In the genomic region with DNA sequence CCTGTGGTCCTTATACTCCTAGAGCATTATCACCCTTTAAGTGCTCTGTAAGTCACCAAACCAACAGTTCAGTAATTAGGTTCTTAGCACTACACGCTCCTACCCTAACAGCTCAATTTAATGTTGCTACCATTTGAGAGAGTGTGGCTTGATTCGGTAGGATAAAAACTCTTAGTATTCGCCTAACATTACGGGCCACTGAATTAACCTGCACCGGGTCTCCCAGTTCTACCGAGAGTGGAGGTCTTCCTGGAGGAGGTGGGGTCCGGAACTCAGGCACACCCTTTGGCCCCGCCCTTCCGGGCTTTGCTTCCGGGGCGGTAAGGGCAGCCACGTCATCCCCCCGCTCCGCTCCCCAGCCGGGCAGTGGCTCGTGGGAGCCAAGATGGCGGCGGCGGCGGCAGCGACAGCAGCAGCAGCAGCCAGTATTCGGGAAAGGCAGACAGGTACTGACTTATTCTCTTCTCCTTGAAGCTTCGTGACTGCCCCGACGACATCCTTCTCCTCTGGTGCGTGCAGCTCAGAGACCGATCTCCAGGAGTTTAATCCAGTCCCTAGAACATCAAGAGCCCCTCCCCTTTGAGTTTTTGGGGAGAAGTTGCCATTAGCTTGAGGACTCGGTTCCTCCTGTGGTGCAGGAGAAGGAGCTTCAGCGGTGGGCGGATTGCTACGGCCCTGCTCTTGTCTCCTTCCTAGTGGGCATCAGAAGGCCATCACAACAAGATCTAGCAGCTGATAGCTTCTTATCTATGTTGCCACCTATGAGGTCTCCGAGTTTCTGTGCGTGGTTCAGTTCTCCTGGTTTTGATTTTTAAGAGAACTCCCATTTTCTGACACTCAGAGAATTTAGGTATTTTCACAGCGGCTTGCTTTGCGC, we compare ENCODE assay signal across 1 cellular context.
TF ChIP-seq lines count a peak whose summit lies in the region.

A gene with protein sequence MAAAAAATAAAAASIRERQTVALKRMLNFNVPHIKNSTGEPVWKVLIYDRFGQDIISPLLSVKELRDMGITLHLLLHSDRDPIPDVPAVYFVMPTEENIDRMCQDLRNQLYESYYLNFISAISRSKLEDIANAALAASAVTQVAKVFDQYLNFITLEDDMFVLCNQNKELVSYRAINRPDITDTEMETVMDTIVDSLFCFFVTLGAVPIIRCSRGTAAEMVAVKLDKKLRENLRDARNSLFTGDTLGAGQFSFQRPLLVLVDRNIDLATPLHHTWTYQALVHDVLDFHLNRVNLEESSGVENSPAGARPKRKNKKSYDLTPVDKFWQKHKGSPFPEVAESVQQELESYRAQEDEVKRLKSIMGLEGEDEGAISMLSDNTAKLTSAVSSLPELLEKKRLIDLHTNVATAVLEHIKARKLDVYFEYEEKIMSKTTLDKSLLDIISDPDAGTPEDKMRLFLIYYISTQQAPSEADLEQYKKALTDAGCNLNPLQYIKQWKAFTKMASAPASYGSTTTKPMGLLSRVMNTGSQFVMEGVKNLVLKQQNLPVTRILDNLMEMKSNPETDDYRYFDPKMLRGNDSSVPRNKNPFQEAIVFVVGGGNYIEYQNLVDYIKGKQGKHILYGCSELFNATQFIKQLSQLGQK (plus strand): TSS at position 366 of the 877 bp plus-strand sequence. CDS start 20 bp downstream, at position 386.

TF ChIP-seq in HepG2, 621 proteins besides CTCF, POLR2A, EP300 and RAD21 (continued from another document and continues in another):
- TF ChIP-seq, protein P1, sequence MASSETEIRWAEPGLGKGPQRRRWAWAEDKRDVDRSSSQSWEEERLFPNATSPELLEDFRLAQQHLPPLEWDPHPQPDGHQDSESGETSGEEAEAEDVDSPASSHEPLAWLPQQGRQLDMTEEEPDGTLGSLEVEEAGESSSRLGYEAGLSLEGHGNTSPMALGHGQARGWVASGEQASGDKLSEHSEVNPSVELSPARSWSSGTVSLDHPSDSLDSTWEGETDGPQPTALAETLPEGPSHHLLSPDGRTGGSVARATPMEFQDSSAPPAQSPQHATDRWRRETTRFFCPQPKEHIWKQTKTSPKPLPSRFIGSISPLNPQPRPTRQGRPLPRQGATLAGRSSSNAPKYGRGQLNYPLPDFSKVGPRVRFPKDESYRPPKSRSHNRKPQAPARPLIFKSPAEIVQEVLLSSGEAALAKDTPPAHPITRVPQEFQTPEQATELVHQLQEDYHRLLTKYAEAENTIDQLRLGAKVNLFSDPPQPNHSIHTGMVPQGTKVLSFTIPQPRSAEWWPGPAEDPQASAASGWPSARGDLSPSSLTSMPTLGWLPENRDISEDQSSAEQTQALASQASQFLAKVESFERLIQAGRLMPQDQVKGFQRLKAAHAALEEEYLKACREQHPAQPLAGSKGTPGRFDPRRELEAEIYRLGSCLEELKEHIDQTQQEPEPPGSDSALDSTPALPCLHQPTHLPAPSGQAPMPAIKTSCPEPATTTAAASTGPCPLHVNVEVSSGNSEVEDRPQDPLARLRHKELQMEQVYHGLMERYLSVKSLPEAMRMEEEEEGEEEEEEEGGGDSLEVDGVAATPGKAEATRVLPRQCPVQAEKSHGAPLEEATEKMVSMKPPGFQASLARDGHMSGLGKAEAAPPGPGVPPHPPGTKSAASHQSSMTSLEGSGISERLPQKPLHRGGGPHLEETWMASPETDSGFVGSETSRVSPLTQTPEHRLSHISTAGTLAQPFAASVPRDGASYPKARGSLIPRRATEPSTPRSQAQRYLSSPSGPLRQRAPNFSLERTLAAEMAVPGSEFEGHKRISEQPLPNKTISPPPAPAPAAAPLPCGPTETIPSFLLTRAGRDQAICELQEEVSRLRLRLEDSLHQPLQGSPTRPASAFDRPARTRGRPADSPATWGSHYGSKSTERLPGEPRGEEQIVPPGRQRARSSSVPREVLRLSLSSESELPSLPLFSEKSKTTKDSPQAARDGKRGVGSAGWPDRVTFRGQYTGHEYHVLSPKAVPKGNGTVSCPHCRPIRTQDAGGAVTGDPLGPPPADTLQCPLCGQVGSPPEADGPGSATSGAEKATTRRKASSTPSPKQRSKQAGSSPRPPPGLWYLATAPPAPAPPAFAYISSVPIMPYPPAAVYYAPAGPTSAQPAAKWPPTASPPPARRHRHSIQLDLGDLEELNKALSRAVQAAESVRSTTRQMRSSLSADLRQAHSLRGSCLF (CRISPR knock-in tag; IDR thresholded peaks at IDR 0.05; ENCODE audit: borderline replicate concordance) = no peak
- TF ChIP-seq SNRNP70 (IDR thresholded peaks at IDR 0.05; ENCODE audit: low read depth, low read length) (no peak), ZNF121 (CRISPR knock-in tag; IDR thresholded peaks at IDR 0.05) (peak; percentile 79), ZNF17 (CRISPR knock-in tag; IDR thresholded peaks at IDR 0.05) (no peak), BRCA1 (CRISPR knock-in tag; IDR thresholded peaks at IDR 0.05) (peak; percentile 97; the same call in 1 of the 2 replicates), KMT2A (CRISPR knock-in tag; IDR thresholded peaks at IDR 0.05) (peak; percentile 100), KDM4B (CRISPR knock-in tag; IDR thresholded peaks at IDR 0.05) (peak; percentile 99), ZNF350 (CRISPR knock-in tag; IDR thresholded peaks at IDR 0.05; ENCODE audit: borderline replicate concordance, low read depth) (peak; percentile 100), CHCHD3 (CRISPR knock-in tag; IDR thresholded peaks at IDR 0.05) (peak; percentile 97), MXI1 (IDR thresholded peaks at IDR 0.05; ENCODE audit: borderline replicate concordance, low read depth, low read length) (peak; percentile 91; the same call in 2 of the 3 replicates), ZNF616 (CRISPR knock-in tag; IDR thresholded peaks at IDR 0.05; ENCODE audit: low read depth) (peak; percentile 90), ZEB1 (IDR thresholded peaks at IDR 0.05; ENCODE audit: insufficient replicate concordance, low read depth) (peak; percentile 92), REL (CRISPR knock-in tag; conservative IDR thresholded peaks at IDR 0.05) (peak; percentile 99), ZNF546 (CRISPR knock-in tag; conservative IDR thresholded peaks at IDR 0.05) (peak; percentile 89; the same call in 1 of the 2 replicates), ZNF775 (CRISPR knock-in tag; IDR thresholded peaks at IDR 0.05; ENCODE audit: borderline replicate concordance) (peak; percentile 98), ZNF713 (CRISPR knock-in tag; IDR thresholded peaks at IDR 0.05) (peak; percentile 99), PRPF4 (IDR thresholded peaks at IDR 0.05; ENCODE audit: low read depth, low read length, poor library complexity, severe bottlenecking) (no peak), TEAD2 (CRISPR knock-in tag; IDR thresholded peaks at IDR 0.05) (peak; percentile 68; the same call in 1 of the 2 replicates), ZNF256 (CRISPR knock-in tag; conservative IDR thresholded peaks at IDR 0.05) (peak; percentile 93), ZFX (CRISPR knock-in tag; IDR thresholded peaks at IDR 0.05; ENCODE audit: low read depth) (peak; percentile 76), ZFP90 (CRISPR knock-in tag; IDR thresholded peaks at IDR 0.05; ENCODE audit: borderline replicate concordance) (peak; percentile 97), TBP (CRISPR knock-in tag; IDR thresholded peaks at IDR 0.05) (peak; percentile 96; the same call in 1 of the 2 replicates), ZFP62 (CRISPR knock-in tag; IDR thresholded peaks at IDR 0.05) (peak; percentile 49; the same call in 1 of the 2 replicates)
- TF ChIP-seq, protein P2, sequence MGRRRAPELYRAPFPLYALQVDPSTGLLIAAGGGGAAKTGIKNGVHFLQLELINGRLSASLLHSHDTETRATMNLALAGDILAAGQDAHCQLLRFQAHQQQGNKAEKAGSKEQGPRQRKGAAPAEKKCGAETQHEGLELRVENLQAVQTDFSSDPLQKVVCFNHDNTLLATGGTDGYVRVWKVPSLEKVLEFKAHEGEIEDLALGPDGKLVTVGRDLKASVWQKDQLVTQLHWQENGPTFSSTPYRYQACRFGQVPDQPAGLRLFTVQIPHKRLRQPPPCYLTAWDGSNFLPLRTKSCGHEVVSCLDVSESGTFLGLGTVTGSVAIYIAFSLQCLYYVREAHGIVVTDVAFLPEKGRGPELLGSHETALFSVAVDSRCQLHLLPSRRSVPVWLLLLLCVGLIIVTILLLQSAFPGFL (CRISPR knock-in tag; IDR thresholded peaks at IDR 0.05) = no peak; the same call in 1 of the 2 replicates
- TF ChIP-seq, protein P3, sequence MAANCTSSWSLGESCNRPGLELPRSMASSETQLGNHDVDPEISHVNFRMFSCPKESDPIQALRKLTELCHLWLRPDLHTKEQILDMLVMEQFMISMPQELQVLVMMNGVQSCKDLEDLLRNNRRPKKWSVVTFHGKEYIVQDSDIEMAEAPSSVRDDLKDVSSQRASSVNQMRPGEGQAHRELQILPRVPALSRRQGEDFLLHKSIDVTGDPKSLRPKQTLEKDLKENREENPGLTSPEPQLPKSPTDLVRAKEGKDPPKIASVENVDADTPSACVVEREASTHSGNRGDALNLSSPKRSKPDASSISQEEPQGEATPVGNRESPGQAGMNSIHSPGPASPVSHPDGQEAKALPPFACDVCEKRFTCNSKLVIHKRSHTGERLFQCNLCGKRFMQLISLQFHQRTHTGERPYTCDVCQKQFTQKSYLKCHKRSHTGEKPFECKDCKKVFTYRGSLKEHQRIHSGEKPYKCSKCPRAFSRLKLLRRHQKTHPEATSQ (CRISPR knock-in tag; IDR thresholded peaks at IDR 0.05; ENCODE audit: borderline replicate concordance) = peak; percentile 94; the same call in 1 of the 2 replicates
- TF ChIP-seq, protein P4, sequence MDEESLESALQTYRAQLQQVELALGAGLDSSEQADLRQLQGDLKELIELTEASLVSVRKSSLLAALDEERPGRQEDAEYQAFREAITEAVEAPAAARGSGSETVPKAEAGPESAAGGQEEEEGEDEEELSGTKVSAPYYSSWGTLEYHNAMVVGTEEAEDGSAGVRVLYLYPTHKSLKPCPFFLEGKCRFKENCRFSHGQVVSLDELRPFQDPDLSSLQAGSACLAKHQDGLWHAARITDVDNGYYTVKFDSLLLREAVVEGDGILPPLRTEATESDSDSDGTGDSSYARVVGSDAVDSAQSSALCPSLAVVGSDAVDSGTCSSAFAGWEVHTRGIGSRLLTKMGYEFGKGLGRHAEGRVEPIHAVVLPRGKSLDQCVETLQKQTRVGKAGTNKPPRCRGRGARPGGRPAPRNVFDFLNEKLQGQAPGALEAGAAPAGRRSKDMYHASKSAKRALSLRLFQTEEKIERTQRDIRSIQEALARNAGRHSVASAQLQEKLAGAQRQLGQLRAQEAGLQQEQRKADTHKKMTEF (CRISPR knock-in tag; IDR thresholded peaks at IDR 0.05) = peak; percentile 100
- TF ChIP-seq, protein P5, sequence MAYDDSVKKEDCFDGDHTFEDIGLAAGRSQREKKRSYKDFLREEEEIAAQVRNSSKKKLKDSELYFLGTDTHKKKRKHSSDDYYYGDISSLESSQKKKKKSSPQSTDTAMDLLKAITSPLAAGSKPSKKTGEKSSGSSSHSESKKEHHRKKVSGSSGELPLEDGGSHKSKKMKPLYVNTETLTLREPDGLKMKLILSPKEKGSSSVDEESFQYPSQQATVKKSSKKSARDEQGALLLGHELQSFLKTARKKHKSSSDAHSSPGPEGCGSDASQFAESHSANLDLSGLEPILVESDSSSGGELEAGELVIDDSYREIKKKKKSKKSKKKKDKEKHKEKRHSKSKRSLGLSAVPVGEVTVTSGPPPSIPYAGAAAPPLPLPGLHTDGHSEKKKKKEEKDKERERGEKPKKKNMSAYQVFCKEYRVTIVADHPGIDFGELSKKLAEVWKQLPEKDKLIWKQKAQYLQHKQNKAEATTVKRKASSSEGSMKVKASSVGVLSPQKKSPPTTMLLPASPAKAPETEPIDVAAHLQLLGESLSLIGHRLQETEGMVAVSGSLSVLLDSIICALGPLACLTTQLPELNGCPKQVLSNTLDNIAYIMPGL (CRISPR knock-in tag; IDR thresholded peaks at IDR 0.05; ENCODE audit: borderline replicate concordance in 1 of 2, low read depth in 1 of 2) = peak; percentile 99
- TF ChIP-seq, protein P6, sequence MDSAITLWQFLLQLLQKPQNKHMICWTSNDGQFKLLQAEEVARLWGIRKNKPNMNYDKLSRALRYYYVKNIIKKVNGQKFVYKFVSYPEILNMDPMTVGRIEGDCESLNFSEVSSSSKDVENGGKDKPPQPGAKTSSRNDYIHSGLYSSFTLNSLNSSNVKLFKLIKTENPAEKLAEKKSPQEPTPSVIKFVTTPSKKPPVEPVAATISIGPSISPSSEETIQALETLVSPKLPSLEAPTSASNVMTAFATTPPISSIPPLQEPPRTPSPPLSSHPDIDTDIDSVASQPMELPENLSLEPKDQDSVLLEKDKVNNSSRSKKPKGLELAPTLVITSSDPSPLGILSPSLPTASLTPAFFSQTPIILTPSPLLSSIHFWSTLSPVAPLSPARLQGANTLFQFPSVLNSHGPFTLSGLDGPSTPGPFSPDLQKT (CRISPR knock-in tag; IDR thresholded peaks at IDR 0.05; ENCODE audit: borderline replicate concordance) = peak; percentile 93
- TF ChIP-seq, protein P7, sequence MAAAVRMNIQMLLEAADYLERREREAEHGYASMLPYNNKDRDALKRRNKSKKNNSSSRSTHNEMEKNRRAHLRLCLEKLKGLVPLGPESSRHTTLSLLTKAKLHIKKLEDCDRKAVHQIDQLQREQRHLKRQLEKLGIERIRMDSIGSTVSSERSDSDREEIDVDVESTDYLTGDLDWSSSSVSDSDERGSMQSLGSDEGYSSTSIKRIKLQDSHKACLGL (CRISPR knock-in tag; IDR thresholded peaks at IDR 0.05) = peak; percentile 96
- TF ChIP-seq, protein P8, sequence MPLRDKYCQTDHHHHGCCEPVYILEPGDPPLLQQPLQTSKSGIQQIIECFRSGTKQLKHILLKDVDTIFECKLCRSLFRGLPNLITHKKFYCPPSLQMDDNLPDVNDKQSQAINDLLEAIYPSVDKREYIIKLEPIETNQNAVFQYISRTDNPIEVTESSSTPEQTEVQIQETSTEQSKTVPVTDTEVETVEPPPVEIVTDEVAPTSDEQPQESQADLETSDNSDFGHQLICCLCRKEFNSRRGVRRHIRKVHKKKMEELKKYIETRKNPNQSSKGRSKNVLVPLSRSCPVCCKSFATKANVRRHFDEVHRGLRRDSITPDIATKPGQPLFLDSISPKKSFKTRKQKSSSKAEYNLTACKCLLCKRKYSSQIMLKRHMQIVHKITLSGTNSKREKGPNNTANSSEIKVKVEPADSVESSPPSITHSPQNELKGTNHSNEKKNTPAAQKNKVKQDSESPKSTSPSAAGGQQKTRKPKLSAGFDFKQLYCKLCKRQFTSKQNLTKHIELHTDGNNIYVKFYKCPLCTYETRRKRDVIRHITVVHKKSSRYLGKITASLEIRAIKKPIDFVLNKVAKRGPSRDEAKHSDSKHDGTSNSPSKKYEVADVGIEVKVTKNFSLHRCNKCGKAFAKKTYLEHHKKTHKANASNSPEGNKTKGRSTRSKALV (CRISPR knock-in tag; IDR thresholded peaks at IDR 0.05) = peak; percentile 85
- TF ChIP-seq, protein P9, sequence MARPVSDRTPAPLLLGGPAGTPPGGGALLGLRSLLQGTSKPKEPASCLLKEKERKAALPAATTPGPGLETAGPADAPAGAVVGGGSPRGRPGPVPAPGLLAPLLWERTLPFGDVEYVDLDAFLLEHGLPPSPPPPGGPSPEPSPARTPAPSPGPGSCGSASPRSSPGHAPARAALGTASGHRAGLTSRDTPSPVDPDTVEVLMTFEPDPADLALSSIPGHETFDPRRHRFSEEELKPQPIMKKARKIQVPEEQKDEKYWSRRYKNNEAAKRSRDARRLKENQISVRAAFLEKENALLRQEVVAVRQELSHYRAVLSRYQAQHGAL (CRISPR knock-in tag; IDR thresholded peaks at IDR 0.05; ENCODE audit: not compliant biosample characterization) = no peak
